33 cellular contexts compared by ENCODE assay signal in the genomic region with DNA sequence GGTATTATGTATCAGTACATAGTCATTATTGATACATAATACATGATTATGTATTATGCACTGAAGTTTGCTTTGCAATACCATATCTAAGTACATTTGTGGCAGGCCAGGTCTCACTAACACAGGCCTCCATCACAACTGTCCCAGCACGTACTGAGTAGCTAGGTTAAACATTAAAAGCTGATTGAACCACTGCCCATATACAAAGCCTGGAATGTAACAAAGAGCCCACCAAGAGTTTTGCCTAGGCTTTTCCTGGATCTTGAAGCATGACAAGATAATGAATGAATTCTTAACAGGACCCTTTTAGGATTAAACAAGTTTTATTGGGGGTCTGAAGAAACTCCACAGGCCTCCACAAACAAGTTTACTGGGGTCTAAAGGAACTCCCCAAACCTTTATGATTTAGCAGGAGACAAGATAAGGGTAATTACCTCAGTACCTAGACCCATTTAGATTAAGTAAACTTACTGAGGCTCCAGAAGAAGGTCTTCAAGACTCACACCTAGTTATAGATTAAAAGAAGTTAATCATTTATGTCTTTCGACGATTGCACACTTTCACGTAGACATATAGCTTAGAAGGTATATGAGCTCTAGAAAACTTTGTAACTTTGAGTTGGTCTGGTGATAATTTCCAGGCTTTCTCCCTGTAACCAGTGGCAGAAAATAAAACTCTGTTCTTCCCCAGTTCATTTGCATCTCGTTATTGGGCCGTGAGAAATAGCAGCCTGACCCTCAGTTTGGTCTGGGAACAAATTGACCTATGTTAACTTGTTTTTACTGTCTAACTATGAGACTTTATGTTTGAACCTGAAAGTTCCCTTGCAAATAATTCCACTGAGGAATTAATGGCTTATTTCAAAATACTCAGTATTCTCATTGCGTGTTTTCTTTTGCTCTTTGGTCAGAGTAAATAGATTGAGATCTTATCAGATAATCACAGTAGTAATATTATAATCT.
DNase-seq lines count a peak whose midpoint lies in the region; ATAC-seq, FAIRE-seq and TF ChIP-seq lines count a peak whose summit lies in the region.
"Had no signal": no experiment of that assay in that cellular context is flagged by ENCODE, and none has a peak within 500 bp of the region (broad histone marks: within the 10 kb centered on the region; RNA-seq: fewer than 3 reads in every experiment).

No MANE protein-coding gene starts in this region.

- no peak overlapping the region for H3K4me2 ChIP-seq in H9 (ENCODE audit: insufficient read depth, insufficient read length, low read length)
- H3K4me2 ChIP-seq: neural progenitor cell had no signal

- no peak overlapping the region for H3K56ac ChIP-seq in H9 (ENCODE audit: insufficient read length, low read depth, low read length)

- FAIRE-seq in colon (lab: Jason Lieb, UNC) = peak; percentile 18
- FAIRE-seq: endothelial cell of umbilical vein, G401.6, H54, urothelium cell line had no signal

- H3K23ac ChIP-seq in H9 (ENCODE audit: insufficient read length, low read depth, low read length) = no peak overlapping the region

- H3K9me3 ChIP-seq in H9 (ENCODE audit: control insufficient read depth, low read depth, low read length) = no peaks in the 10 kb centered on the region
- H3K9me3 ChIP-seq: BE2C, gastrocnemius medialis, SJCRH30, thoracic aorta had no signal

- peak; percentile 35 for DNase-seq in ACHN
- no peak for DNase-seq in H9
- no peak for DNase-seq in osteocyte (ENCODE audit: extremely low spot score, unreplicated experiment)
- DNase-seq: activated CD4-positive, alpha-beta T cell treated with anti-CD3 and anti-CD28 coated beads for 4 hours; activated CD8-positive, alpha-beta T cell treated with anti-CD3 and anti-CD28 coated beads, Interleukin-2, amount 10 ng/mL, durations not matched to agents 7 days and 5 days; amniotic stem cell; BE2C; gastrocnemius medialis; hippocampal formation; Kasumi-1; NCI-H1436; NCI-H2107; NCI-H345; NCI-H748 treated with DMSO at 0.1 percent for 48 hours; right cardiac atrium; SJCRH30; stimulated activated CD8-positive, alpha-beta memory T cell treated with anti-CD3 and anti-CD28 coated beads, Interleukin-4, amount 100 ng/mL, for 48 hours; SW 1271 had no signal

- H3K4me1 Mint-ChIP-seq in H9 = peaks cover 25 to 29% of the 10 kb centered on the region in 2 experiments
- H3K4me1 Mint-ChIP-seq in osteocyte (ENCODE audit: unreplicated experiment) = peaks cover 9% of the 10 kb centered on the region
- H3K4me1 Mint-ChIP-seq: neural progenitor cell had no signal

- ATAC-seq in GM21723 (IDR thresholded peaks at IDR 0.05; ENCODE audit: unreplicated experiment) = no peak
- no peak for ATAC-seq in HG03442 (IDR thresholded peaks at IDR 0.05; ENCODE audit: unreplicated experiment)
- ATAC-seq in HG03196 (IDR thresholded peaks at IDR 0.05; ENCODE audit: unreplicated experiment) = no peak
- no peak for ATAC-seq in GM18868 (IDR thresholded peaks at IDR 0.05; ENCODE audit: unreplicated experiment)
- ATAC-seq: activated CD8-positive, alpha-beta T cell treated with anti-CD3 and anti-CD28 coated beads, Interleukin-2, amount 10 ng/mL, durations not matched to agents 7 days and 5 days; gastrocnemius medialis; left lobe of liver; right cardiac atrium had no signal

- no peak overlapping the region for H2BK15ac ChIP-seq in H9 (ENCODE audit: low read depth, low read length)

- H2AFZ ChIP-seq in H9 (ENCODE audit: low read length) = no peak overlapping the region
- H2AFZ ChIP-seq: neural progenitor cell had no signal

- no peak for TF ChIP-seq CTCF in H9 (conservative IDR thresholded peaks at IDR 0.05)
- no peak for TF ChIP-seq CTCF in osteocyte (IDR thresholded peaks at IDR 0.05)

- H3K14ac ChIP-seq in H9 (ENCODE audit: insufficient read depth, low read length) = no peak overlapping the region

- in situ Hi-C loops in ACHN (cut with HindIII; ENCODE audit: low pct_ligation_motif_present, low pct_unique_long_range_greater_than_20kb, low sequenced_read_pairs) = no loop called here

- H2BK20ac ChIP-seq in H9 (ENCODE audit: low read depth, low read length, poor library complexity, severe bottlenecking) = peak overlapping the region; percentile 26

- no peak overlapping the region for H3K27ac ChIP-seq in H9 (ENCODE audit: insufficient read length, low read depth, low read length)
- H3K27ac ChIP-seq: gastrocnemius medialis, neural progenitor cell, SJCRH30, thoracic aorta had no signal

- H2BK120ac ChIP-seq in H9 (ENCODE audit: low read depth, low read length, poor library complexity, severe bottlenecking) = no peak overlapping the region

- H2BK5ac ChIP-seq in H9 (ENCODE audit: insufficient read length, low read length) = no peak overlapping the region

- H3K27ac Mint-ChIP-seq in H9 = peak overlapping the region in 1 of 3 experiments; percentile 90; a peak in 2 of 7 replicates
- peak overlapping the region; percentile 42 for H3K27ac Mint-ChIP-seq in osteocyte (ENCODE audit: unreplicated experiment)
- H3K27ac Mint-ChIP-seq: activated CD8-positive, alpha-beta T cell treated with anti-CD3 and anti-CD28 coated beads, Interleukin-2, amount 10 ng/mL, durations not matched to agents 7 days and 5 days; activated naive CD4-positive, alpha-beta T cell treated with anti-CD3 and anti-CD28 coated beads, Interleukin-2, amount 50 U/mL, for 24 hours; activated T-helper 2 cell treated with anti-CD3 and anti-CD28 coated beads, Interferon-gamma antibody, Interleukin-2, Interleukin-4, amounts not matched to agents 10 μg/mL and 5 μg/mL and 100 μg/mL, durations not matched to agents 14 hours and 24 hours and 36 hours; neural progenitor cell; stimulated activated naive CD8-positive, alpha-beta T cell treated with anti-CD3 and anti-CD28 coated beads, Interleukin-15, Interleukin-2, amounts not matched to agents 100 ng/mL and 50 ng/mL, for 24 hours had no signal

- H2BK12ac ChIP-seq in H9 (ENCODE audit: insufficient read length, low read depth, low read length) = no peak overlapping the region

- WGBS in H9 (ENCODE audit: extremely low coverage, insufficient read length, low lambda C conversion rate) = no CpG with 5 or more reads among the region's 7 CpGs

- H3K9ac ChIP-seq in H9 (ENCODE audit: extremely low read depth, insufficient read length, low read length) = no peak overlapping the region
- H3K9ac ChIP-seq: neural progenitor cell had no signal

- no peaks in the 10 kb centered on the region for H3K36me3 Mint-ChIP-seq in H9 (ENCODE audit: insufficient read depth in 1 of 3, low read depth in 3 of 3)
- H3K36me3 Mint-ChIP-seq in osteocyte (ENCODE audit: unreplicated experiment) = no peaks in the 10 kb centered on the region
- H3K36me3 Mint-ChIP-seq: neural progenitor cell had no signal

- peaks cover 0 to 28% of the 10 kb centered on the region in 2 experiments; a peak in 3 of 5 replicates for H3K9me3 Mint-ChIP-seq in H9
- no peaks in the 10 kb centered on the region for H3K9me3 Mint-ChIP-seq in osteocyte (ENCODE audit: unreplicated experiment)
- H3K9me3 Mint-ChIP-seq: activated naive CD4-positive, alpha-beta T cell treated with anti-CD3 and anti-CD28 coated beads, Interleukin-2, amount 50 U/mL, for 24 hours; activated T-helper 2 cell treated with anti-CD3 and anti-CD28 coated beads, Interferon-gamma antibody, Interleukin-2, Interleukin-4, amounts not matched to agents 10 μg/mL and 5 μg/mL and 100 μg/mL, durations not matched to agents 14 hours and 24 hours and 36 hours; neural progenitor cell; stimulated activated naive CD8-positive, alpha-beta T cell treated with anti-CD3 and anti-CD28 coated beads, Interleukin-15, Interleukin-2, amounts not matched to agents 100 ng/mL and 50 ng/mL, for 24 hours had no signal

- no peaks in the 10 kb centered on the region for H3K79me2 ChIP-seq in H9 (ENCODE audit: insufficient read depth, low read length)

- no peak overlapping the region for H4K91ac ChIP-seq in H9 (ENCODE audit: insufficient read length, low read depth, low read length)

- no peaks in the 10 kb centered on the region for H3K27me3 ChIP-seq in H9 (ENCODE audit: insufficient read depth, low read length)
- H3K27me3 ChIP-seq: BE2C, gastrocnemius medialis, neural progenitor cell, SJCRH30 had no signal

- no peaks in the 10 kb centered on the region for H4K20me1 ChIP-seq in H9 (ENCODE audit: control insufficient read depth, insufficient read depth, insufficient read length)

- H3K27me3 Mint-ChIP-seq in H9 (ENCODE audit: low read depth) (no peaks in the 10 kb centered on the region), osteocyte (ENCODE audit: unreplicated experiment) (no peaks in the 10 kb centered on the region)
- H3K27me3 Mint-ChIP-seq: stimulated activated naive CD8-positive, alpha-beta T cell treated with anti-CD3 and anti-CD28 coated beads, Interleukin-15, Interleukin-2, amounts not matched to agents 100 ng/mL and 50 ng/mL, for 24 hours had no signal

- H3K4me3 Mint-ChIP-seq in H9 (no peak overlapping the region), osteocyte (ENCODE audit: unreplicated experiment) (no peak overlapping the region)
- H3K4me3 Mint-ChIP-seq: activated CD8-positive, alpha-beta T cell treated with anti-CD3 and anti-CD28 coated beads, Interleukin-2, amount 10 ng/mL, durations not matched to agents 7 days and 5 days; activated naive CD4-positive, alpha-beta T cell treated with anti-CD3 and anti-CD28 coated beads, Interleukin-2, amount 50 U/mL, for 24 hours; neural progenitor cell; stimulated activated naive CD8-positive, alpha-beta T cell treated with anti-CD3 and anti-CD28 coated beads, Interleukin-15, Interleukin-2, amounts not matched to agents 100 ng/mL and 50 ng/mL, for 24 hours had no signal

- H3K79me1 ChIP-seq in H9 (ENCODE audit: insufficient read depth, low read depth, low read length, poor library complexity, severe bottlenecking) = no peaks in the 10 kb centered on the region

- no peak overlapping the region for H3K4ac ChIP-seq in H9 (ENCODE audit: low read depth, low read length)

- H4K8ac ChIP-seq in H9 (replicated peaks; ENCODE audit: insufficient read length, low read depth, low read length) = no peak overlapping the region

- no peaks in the 10 kb centered on the region for H3K4me1 ChIP-seq in H9 (ENCODE audit: insufficient read depth, low read length)
- H3K4me1 ChIP-seq: gastrocnemius medialis, neural progenitor cell, SJCRH30 had no signal

- H4K5ac ChIP-seq in H9 (ENCODE audit: insufficient read length, low read depth, low read length) = no peak overlapping the region

- H3T11ph ChIP-seq in H9 (ENCODE audit: low read length) = no peak overlapping the region

- no peak overlapping the region for H3K18ac ChIP-seq in H9 (ENCODE audit: insufficient read length, low read depth, low read length)

- no peak overlapping the region for H2AK5ac ChIP-seq in H9 (ENCODE audit: insufficient read length, low read length)

- H3K23me2 ChIP-seq in H9 (ENCODE audit: insufficient read length, low read depth, low read length, poor library complexity, severe bottlenecking) = no peaks in the 10 kb centered on the region
